ENCODE assay signal across 13 cellular contexts in genomic region chr1:51618715-51619114, GRCh38. TPM values are rescaled to one million over a fixed set of nuclear protein-coding genes. Genes with fewer than 3 reads are reported as not detected.
DNase-seq lines count a peak whose midpoint lies in the region; ATAC-seq, FAIRE-seq and TF ChIP-seq lines count a peak whose summit lies in the region.
"Had no signal": no experiment of that assay in that cellular context is flagged by ENCODE, and none has a peak within 500 bp of the region (broad histone marks: within the 10 kb centered on the region; RNA-seq: fewer than 3 reads in every experiment).

No MANE protein-coding gene starts in this region.

- H3K27me3 ChIP-seq in astrocyte (ENCODE audit: insufficient read depth, low read length) (no peaks in the 10 kb centered on the region), tibial nerve (no peaks in the 10 kb centered on the region)

- H3K36me3 ChIP-seq in astrocyte (ENCODE audit: insufficient read depth, low read length) (no peaks in the 10 kb centered on the region), tibial nerve (no peaks in the 10 kb centered on the region)

- DNase-seq in activated naive CD4-positive, alpha-beta T cell treated with anti-CD3 and anti-CD28 coated beads, Interleukin-2, amount 10 ng/mL, durations not matched to agents 7 days and 5 days = no peak
- DNase-seq in activated naive CD4-positive, alpha-beta T cell treated with anti-CD3 and anti-CD28 coated beads, Interleukin-2, amount 50 U/mL, for 72 hours (ENCODE audit: low spot score in 2 of 2) = no peak
- DNase-seq in astrocyte (ENCODE audit: low read depth) = no peak
- no peak for DNase-seq in mesothelial cell of epicardium (ENCODE audit: low spot score in 2 of 2, unreplicated experiment in 2 of 2)
- no peak for DNase-seq in tibial nerve (ENCODE audit: low spot score in 2 of 2)
- DNase-seq in NCI-H2081 treated with DMSO at 0.1 percent for 48 hours (lab: John Stamatoyannopoulos, UW) = no peak
- DNase-seq in NCI-H345 (lab: John Stamatoyannopoulos, UW) = no peak
- DNase-seq: activated CD4-positive, alpha-beta T cell treated with anti-CD3 and anti-CD28 coated beads, Interleukin-2, amount 50 U/mL, for 1 hour; activated effector memory CD4-positive, alpha-beta T cell treated with anti-CD3 and anti-CD28 coated beads, Interleukin-2, amount 50 U/mL, for 16 hours; NCI-H510A; T-helper 9 cell had no signal

- H3K4me1 ChIP-seq in astrocyte (ENCODE audit: insufficient read depth, low read length) (peaks cover 13% of the 10 kb centered on the region), tibial nerve (peaks cover 0 to 66% (median 35%) of the 10 kb centered on the region in 4 donors)

- 76 to 88% methylated on average over 1 of the region's 1 CpG for WGBS in tibial nerve, 2 donors

- CTCF ChIA-PET in activated naive CD4-positive, alpha-beta T cell treated with anti-CD3 and anti-CD28 coated beads, Interleukin-2, amount 10 ng/mL, durations not matched to agents 7 days and 5 days (lab: Charles Lee) = no interaction called here

- no peak overlapping the region for H2AFZ ChIP-seq in astrocyte (ENCODE audit: low read depth, low read length)

- H3K27ac Mint-ChIP-seq in activated naive CD4-positive, alpha-beta T cell treated with anti-CD3 and anti-CD28 coated beads, Interleukin-2, amount 10 ng/mL, durations not matched to agents 7 days and 5 days = no peak overlapping the region
- H3K27ac Mint-ChIP-seq in activated naive CD4-positive, alpha-beta T cell treated with anti-CD3 and anti-CD28 coated beads, Interleukin-2, amount 50 U/mL, for 72 hours = no peak overlapping the region
- H3K27ac Mint-ChIP-seq in astrocyte (ENCODE audit: unreplicated experiment) = no peak overlapping the region
- no peak overlapping the region for H3K27ac Mint-ChIP-seq in mesothelial cell of epicardium

- no peaks in the 10 kb centered on the region for H3K9me3 Mint-ChIP-seq in activated naive CD4-positive, alpha-beta T cell treated with anti-CD3 and anti-CD28 coated beads, Interleukin-2, amount 10 ng/mL, durations not matched to agents 7 days and 5 days
- no peaks in the 10 kb centered on the region for H3K9me3 Mint-ChIP-seq in activated naive CD4-positive, alpha-beta T cell treated with anti-CD3 and anti-CD28 coated beads, Interleukin-2, amount 50 U/mL, for 72 hours
- H3K9me3 Mint-ChIP-seq in astrocyte (ENCODE audit: unreplicated experiment) = no peaks in the 10 kb centered on the region
- H3K9me3 Mint-ChIP-seq in mesothelial cell of epicardium = no peaks in the 10 kb centered on the region

- TF ChIP-seq POLR2A in tibial nerve (IDR thresholded peaks at IDR 0.05) = no peak

- peaks cover 29% of the 10 kb centered on the region for H3K4me1 Mint-ChIP-seq in activated naive CD4-positive, alpha-beta T cell treated with anti-CD3 and anti-CD28 coated beads, Interleukin-2, amount 10 ng/mL, durations not matched to agents 7 days and 5 days
- H3K4me1 Mint-ChIP-seq in astrocyte (ENCODE audit: low read depth, unreplicated experiment) (peaks cover 40% of the 10 kb centered on the region), mesothelial cell of epicardium (peaks cover 44% of the 10 kb centered on the region)

- no peak for ATAC-seq in activated naive CD4-positive, alpha-beta T cell treated with anti-CD3 and anti-CD28 coated beads, Interleukin-2, amount 50 U/mL, for 72 hours
- ATAC-seq in HG02642 (IDR thresholded peaks at IDR 0.05; ENCODE audit: poor library complexity, unreplicated experiment) = no peak

- H3K27ac ChIP-seq in astrocyte (ENCODE audit: low read depth, low read length) = no peak overlapping the region
- H3K27ac ChIP-seq in tibial nerve = peak overlapping the region in 3 of 4 donors; percentile 90 to 98 (median 92)

- no peaks in the 10 kb centered on the region for H3K9me3 ChIP-seq in astrocyte (ENCODE audit: insufficient read depth, low read depth, low read length)
- no peaks in the 10 kb centered on the region for H3K9me3 ChIP-seq in tibial nerve

- H3K4me3 Mint-ChIP-seq in activated naive CD4-positive, alpha-beta T cell treated with anti-CD3 and anti-CD28 coated beads, Interleukin-2, amount 10 ng/mL, durations not matched to agents 7 days and 5 days = peak overlapping the region; percentile 13
- peak overlapping the region; percentile 99 for H3K4me3 Mint-ChIP-seq in astrocyte (ENCODE audit: unreplicated experiment)
- peak overlapping the region; percentile 9 for H3K4me3 Mint-ChIP-seq in mesothelial cell of epicardium

- H3K4me2 ChIP-seq in astrocyte (ENCODE audit: low read length) = no peak overlapping the region

- H3K4me3 ChIP-seq in astrocyte (ENCODE audit: insufficient read depth, low read depth, low read length) (no peak overlapping the region), tibial nerve (peak overlapping the region in 1 of 4 donors; percentile 90)

- H4K20me1 ChIP-seq in astrocyte (ENCODE audit: insufficient read depth, low read length) = peaks cover 21% of the 10 kb centered on the region

- no peak overlapping the region for H3K9ac ChIP-seq in astrocyte (ENCODE audit: low read length)

- no peak for FAIRE-seq in astrocyte (lab: Jason Lieb, UNC)
- FAIRE-seq: A204.1 had no signal

- no peak for TF ChIP-seq EP300 in tibial nerve (IDR thresholded peaks at IDR 0.05)

- peaks cover 64% of the 10 kb centered on the region for H3K79me2 ChIP-seq in astrocyte (ENCODE audit: insufficient read depth, low read length)

- H3K27me3 Mint-ChIP-seq in activated naive CD4-positive, alpha-beta T cell treated with anti-CD3 and anti-CD28 coated beads, Interleukin-2, amount 10 ng/mL, durations not matched to agents 7 days and 5 days = peaks cover 4% of the 10 kb centered on the region
- H3K27me3 Mint-ChIP-seq in astrocyte (ENCODE audit: low read depth, unreplicated experiment) = no peaks in the 10 kb centered on the region
- H3K27me3 Mint-ChIP-seq in mesothelial cell of epicardium (ENCODE audit: low read depth) = no peaks in the 10 kb centered on the region

- no peak for TF ChIP-seq CTCF in astrocyte (IDR thresholded peaks at IDR 0.05; ENCODE audit: insufficient read depth, low read depth, low read length)
- no peak for TF ChIP-seq CTCF in mesothelial cell of epicardium (IDR thresholded peaks at IDR 0.05; ENCODE audit: unreplicated experiment)
- no peak for TF ChIP-seq CTCF in tibial nerve (IDR thresholded peaks at IDR 0.05)

- peaks cover 5% of the 10 kb centered on the region for H3K36me3 Mint-ChIP-seq in activated naive CD4-positive, alpha-beta T cell treated with anti-CD3 and anti-CD28 coated beads, Interleukin-2, amount 10 ng/mL, durations not matched to agents 7 days and 5 days
- H3K36me3 Mint-ChIP-seq in activated naive CD4-positive, alpha-beta T cell treated with anti-CD3 and anti-CD28 coated beads, Interleukin-2, amount 50 U/mL, for 72 hours = peaks cover 5 to 8% of the 10 kb centered on the region in 2 donors
- H3K36me3 Mint-ChIP-seq in astrocyte (ENCODE audit: low read depth, unreplicated experiment) (no peaks in the 10 kb centered on the region), mesothelial cell of epicardium (no peaks in the 10 kb centered on the region)

RNA-seq across cellular contexts. Expression of gene OSBPL9, which starts 1.8 kb away (rescaled TPM):
- total RNA-seq in activated naive CD4-positive, alpha-beta T cell treated with anti-CD3 and anti-CD28 coated beads, Interleukin-2, amount 50 U/mL, for 72 hours = 10 to 100 TPM; 36.1 to 63.4 TPM
- 115 and 117 TPM in 2 replicates for total RNA-seq in astrocyte
- 99.9 to 103 TPM (median 101 TPM) in 3 replicates for total RNA-seq in mesothelial cell of epicardium
- 100 to 1,000 TPM in 2 of 4 donors, 10 to 100 TPM in 2; 86.1 to 132 (median 96.9) TPM for total RNA-seq in tibial nerve

Comparison
In these comparisons a context has a peak if more than half of its experiments do, and no peak if none do; other contexts are left out.
1. H3K4me3 Mint-ChIP-seq: peak in every context shown above with its lines; median percentile 99 in astrocyte; 13 in activated naive CD4-positive, alpha-beta T cell treated with anti-CD3 and anti-CD28 coated beads, Interleukin-2, amount 10 ng/mL, durations not matched to agents 7 days and 5 days; 9 in mesothelial cell of epicardium.